17 cellular contexts compared by ENCODE assay signal in the genomic region with DNA sequence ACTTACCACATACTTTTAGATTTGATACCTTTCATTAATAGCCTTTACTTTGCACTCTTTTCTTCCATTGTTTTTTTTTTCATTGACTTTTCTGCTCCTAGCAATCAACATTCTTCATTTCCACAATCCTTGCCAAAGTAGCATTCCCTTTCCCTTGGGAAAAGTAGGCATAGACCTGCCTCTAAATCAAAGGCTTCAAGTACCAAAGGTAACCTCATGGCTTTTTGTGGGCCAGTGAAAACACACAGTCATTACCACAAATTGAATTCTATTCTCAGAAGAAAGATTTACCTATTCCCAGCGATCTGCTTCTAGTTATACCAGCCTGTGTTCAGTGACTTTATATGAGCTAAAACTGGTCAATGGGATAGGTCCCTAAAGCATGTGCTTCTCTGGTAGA.
"Had no signal": no experiment of that assay in that cellular context is flagged by ENCODE, and none has a peak within 500 bp of the region (broad histone marks: within the 10 kb centered on the region; RNA-seq: fewer than 3 reads in every experiment).

No MANE protein-coding gene starts in this region.

- H3K27ac Mint-ChIP-seq: activated CD4-positive, alpha-beta memory T cell treated with anti-CD3 and anti-CD28 coated beads, Interleukin-2, amount 10 ng/mL, durations not matched to agents 7 days and 5 days; activated naive CD8-positive, alpha-beta T cell; nephron; stimulated activated memory B cell treated with anti-CD40 and anti-IgM and Interleukin-4, amounts not matched to agents 10 μg/mL and 1 μg/mL and 100 μg/mL, for 72 hours; WTC11 had no signal

- H3K4me1 Mint-ChIP-seq: activated CD4-positive, alpha-beta memory T cell treated with anti-CD3 and anti-CD28 coated beads, Interleukin-2, amount 10 ng/mL, durations not matched to agents 7 days and 5 days; central memory CD8-positive, alpha-beta T cell; nephron; stimulated activated memory B cell treated with anti-CD40 and anti-IgM and Interleukin-4, amounts not matched to agents 10 μg/mL and 1 μg/mL and 100 μg/mL, for 72 hours; WTC11 had no signal

- H3K9me3 ChIP-seq: right atrium auricular region had no signal

- H3K27me3 ChIP-seq: brain microvascular endothelial cell, right atrium auricular region had no signal

- ATAC-seq: activated T-cell treated with anti-CD3 and anti-CD28 coated beads, Interleukin-2, amount 50 U/mL, for 4 hours; stimulated activated memory B cell treated with anti-CD40 and anti-IgM and Interleukin-4, amounts not matched to agents 10 μg/mL and 1 μg/mL and 100 μg/mL, for 72 hours; WTC11 had no signal

- DNase-seq: activated CD4-positive, alpha-beta memory T cell treated with anti-CD3 and anti-CD28 coated beads, Interleukin-2, amount 10 ng/mL, durations not matched to agents 7 days and 5 days; activated CD4-positive, alpha-beta T cell treated with anti-CD3 and anti-CD28 coated beads for 4 hours; activated gamma-delta T cell treated with Interleukin-2 at 50 U/mL for 16 hours; activated T-cell treated with anti-CD3 and anti-CD28 coated beads, Interleukin-2, amount 50 U/mL, for 4 hours; amniotic stem cell; brain microvascular endothelial cell; cortex of kidney; effector CD8-positive, alpha-beta T cell; hypothalamus; nucleus accumbens; stimulated activated CD4-positive, alpha-beta T cell treated with anti-CD3 and anti-CD28 coated beads, Interleukin-2, amount 100 ng/mL, for 48 hours had no signal

- H3K9me3 Mint-ChIP-seq: activated CD4-positive, alpha-beta memory T cell treated with anti-CD3 and anti-CD28 coated beads, Interleukin-2, amount 10 ng/mL, durations not matched to agents 7 days and 5 days; activated T-cell treated with anti-CD3 and anti-CD28 coated beads, Interleukin-2, amount 50 U/mL, for 4 hours; central memory CD8-positive, alpha-beta T cell; nephron had no signal

- H3K27me3 Mint-ChIP-seq: activated naive CD8-positive, alpha-beta T cell; stimulated activated memory B cell treated with anti-CD40 and anti-IgM and Interleukin-4, amounts not matched to agents 10 μg/mL and 1 μg/mL and 100 μg/mL, for 72 hours had no signal

- H3K36me3 Mint-ChIP-seq: activated naive CD8-positive, alpha-beta T cell; stimulated activated memory B cell treated with anti-CD40 and anti-IgM and Interleukin-4, amounts not matched to agents 10 μg/mL and 1 μg/mL and 100 μg/mL, for 72 hours; WTC11 had no signal

- H3K36me3 ChIP-seq: brain microvascular endothelial cell, right atrium auricular region had no signal

- H3K4me3 ChIP-seq: right atrium auricular region had no signal

- H3K4me1 ChIP-seq: right atrium auricular region had no signal

- H3K27ac ChIP-seq: brain microvascular endothelial cell, right atrium auricular region had no signal

- H3K4me3 Mint-ChIP-seq: activated CD4-positive, alpha-beta memory T cell treated with anti-CD3 and anti-CD28 coated beads, Interleukin-2, amount 10 ng/mL, durations not matched to agents 7 days and 5 days; activated naive CD8-positive, alpha-beta T cell; activated T-cell treated with anti-CD3 and anti-CD28 coated beads, Interleukin-2, amount 50 U/mL, for 4 hours; central memory CD8-positive, alpha-beta T cell; nephron; stimulated activated memory B cell treated with anti-CD40 and anti-IgM and Interleukin-4, amounts not matched to agents 10 μg/mL and 1 μg/mL and 100 μg/mL, for 72 hours; WTC11 had no signal
